ENCODE assay signal across 16 cellular contexts in the genomic region with DNA sequence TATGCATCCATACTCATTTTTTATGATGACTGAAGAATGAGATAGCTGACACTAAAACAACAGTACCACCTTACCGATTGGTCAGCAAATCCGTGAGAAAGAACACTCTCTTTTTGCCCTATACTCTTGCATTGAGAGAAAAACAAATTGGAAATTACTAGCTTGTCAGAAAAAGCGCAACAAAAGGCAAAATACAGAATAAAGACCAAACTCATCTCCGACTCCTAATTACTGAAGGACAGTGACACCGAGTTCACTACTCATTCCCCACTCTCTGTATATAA. TPM values are rescaled to one million over a fixed set of nuclear protein-coding genes. Genes with fewer than 3 reads are reported as not detected.
DNase-seq lines count a peak whose midpoint lies in the region; ATAC-seq and TF ChIP-seq lines count a peak whose summit lies in the region.
"Had no signal": no experiment of that assay in that cellular context is flagged by ENCODE, and none has a peak within 500 bp of the region (broad histone marks: within the 10 kb centered on the region; RNA-seq: fewer than 3 reads in every experiment).

No MANE protein-coding gene starts in this region.

- H3K4me3 ChIP-seq in breast epithelium = peak overlapping the region in 1 of 3 donors; percentile 38

- POLR2A ChIA-PET in MCF 10A (lab: Yijun Ruan, JAX) (interaction anchor here (0.9 to 3.1 kb wide), 3 partner anchors 79 to 362 kb away, joined by 3 to 18 read pairs (median 3); partner anchors contain the start of gene RANBP9), activated B cell treated with CpG ODN at 0.5 μM for 24 hours (lab: Charles Lee) (interaction anchor here (0.5 kb wide), 1 partner anchor 1802 kb away, joined by 3 read pairs; no protein-coding TSS in a partner anchor)

- no TSS peak for BruUV-seq in MCF 10A (replicated peaks; lab: Mats Ljungman, UMichigan)

- CTCF ChIA-PET in MCF 10A (lab: Yijun Ruan, JAX) = interaction anchor here (0.7 to 1.5 kb wide), 5 partner anchors 96 to 255 kb away, joined by 3 to 4 read pairs (median 4); partner anchors contain the start of gene SIRT5
- CTCF ChIA-PET in activated B cell treated with CpG ODN at 0.5 μM for 24 hours (lab: Charles Lee) = interaction anchor here (2.7 kb wide), 1 partner anchor 17 kb away, joined by 8 read pairs; no protein-coding TSS in a partner anchor

- H3K4me1 Mint-ChIP-seq in MCF 10A (ENCODE audit: insufficient read depth, unreplicated experiment) (peaks cover 35% of the 10 kb centered on the region), activated B cell treated with CpG ODN at 0.5 μM for 24 hours (peaks cover 34% of the 10 kb centered on the region), memory B cell (peaks cover 32% of the 10 kb centered on the region), type B pancreatic cell (ENCODE audit: unreplicated experiment) (peaks cover 37% of the 10 kb centered on the region)

- DNase-seq in breast epithelium (ENCODE audit: low spot score in 2 of 2) (no peak), MCF 10A (ENCODE audit: unreplicated experiment) (no peak), activated B cell treated with CpG ODN at 0.5 μM for 24 hours (no peak), memory B cell (ENCODE audit: low spot score in 2 of 2) (no peak), type B pancreatic cell (ENCODE audit: extremely low spot score, unreplicated experiment) (no peak), D341Med (ENCODE audit: low spot score) (no peak), NCI-H2227 treated with DMSO at 0.1 percent for 48 hours (lab: John Stamatoyannopoulos, UW) (no peak)
- DNase-seq: cortex of kidney; DMS 273 treated with DMSO at 0.1 percent for 48 hours; Kasumi-1; mesenchymal stem cell; SJCRH30; stimulated activated CD4-positive, alpha-beta T cell treated with anti-CD3 and anti-CD28 coated beads, Interleukin-15, amount 100 ng/mL, for 24 hours had no signal

- peaks cover 0 to 8% of the 10 kb centered on the region in 2 donors for H3K4me1 ChIP-seq in breast epithelium
- H3K4me1 ChIP-seq: SJCRH30 had no signal

- intact Hi-C loops in breast epithelium (cut with DNase I; ENCODE audit: low total_unique reads) = loop anchor here (5.0 kb wide), 1 partner anchor 1605 kb away; no protein-coding TSS in a partner anchor
- intact Hi-C loops in MCF 10A (cut with micrococcal nuclease) = no loop called here
- intact Hi-C loops in activated B cell treated with CpG ODN at 0.5 μM for 24 hours (cut with micrococcal nuclease) = loop anchor here (5.0 to 10.0 kb wide), 3 partner anchors 265 to 1512 kb away; partner anchors contain the start of gene JARID2

- TF ChIP-seq CTCF in breast epithelium (IDR thresholded peaks at IDR 0.05) = no peak
- no peak for TF ChIP-seq CTCF in MCF 10A (IDR thresholded peaks at IDR 0.05; ENCODE audit: unreplicated experiment)
- no peak for TF ChIP-seq CTCF in activated B cell treated with CpG ODN at 0.5 μM for 24 hours (IDR thresholded peaks at IDR 0.05)
- no peak for TF ChIP-seq CTCF in type B pancreatic cell (conservative IDR thresholded peaks at IDR 0.05)

- H3K36me3 ChIP-seq in breast epithelium = no peaks in the 10 kb centered on the region
- H3K36me3 ChIP-seq: ovary, SJCRH30, thoracic aorta had no signal

- H3K27me3 Mint-ChIP-seq in MCF 10A (ENCODE audit: insufficient read depth, unreplicated experiment) = no peaks in the 10 kb centered on the region
- no peaks in the 10 kb centered on the region for H3K27me3 Mint-ChIP-seq in activated B cell treated with CpG ODN at 0.5 μM for 24 hours
- no peaks in the 10 kb centered on the region for H3K27me3 Mint-ChIP-seq in memory B cell
- no peaks in the 10 kb centered on the region for H3K27me3 Mint-ChIP-seq in type B pancreatic cell

- peaks cover 5% of the 10 kb centered on the region for H3K36me3 Mint-ChIP-seq in MCF 10A (ENCODE audit: insufficient read depth, unreplicated experiment)
- H3K36me3 Mint-ChIP-seq in activated B cell treated with CpG ODN at 0.5 μM for 24 hours (ENCODE audit: low read depth) = peaks cover 6% of the 10 kb centered on the region
- H3K36me3 Mint-ChIP-seq in memory B cell = peaks cover 2% of the 10 kb centered on the region
- peaks cover 14% of the 10 kb centered on the region for H3K36me3 Mint-ChIP-seq in type B pancreatic cell

- H3K27ac Mint-ChIP-seq in MCF 10A (ENCODE audit: low read depth, unreplicated experiment) (no peak overlapping the region), activated B cell treated with CpG ODN at 0.5 μM for 24 hours (no peak overlapping the region), memory B cell (peak overlapping the region; percentile 67), type B pancreatic cell (no peak overlapping the region)

- H3K9me3 Mint-ChIP-seq in MCF 10A (ENCODE audit: unreplicated experiment) = no peaks in the 10 kb centered on the region
- no peaks in the 10 kb centered on the region for H3K9me3 Mint-ChIP-seq in activated B cell treated with CpG ODN at 0.5 μM for 24 hours
- no peaks in the 10 kb centered on the region for H3K9me3 Mint-ChIP-seq in memory B cell
- H3K9me3 Mint-ChIP-seq in type B pancreatic cell = no peaks in the 10 kb centered on the region

- TF ChIP-seq POLR2A in breast epithelium (IDR thresholded peaks at IDR 0.05) = no peak

- H3K9me3 ChIP-seq in breast epithelium = no peaks in the 10 kb centered on the region
- H3K9me3 ChIP-seq: ovary, SJCRH30, thoracic aorta had no signal

- H3K4me3 Mint-ChIP-seq in MCF 10A (ENCODE audit: unreplicated experiment) (no peak overlapping the region), activated B cell treated with CpG ODN at 0.5 μM for 24 hours (peak overlapping the region; percentile 91), memory B cell (peak overlapping the region; percentile 32), type B pancreatic cell (peak overlapping the region; percentile 97)

- no peaks in the 10 kb centered on the region for H3K27me3 ChIP-seq in breast epithelium
- H3K27me3 ChIP-seq: ovary, SJCRH30 had no signal

- no peak for ATAC-seq in activated B cell treated with CpG ODN at 0.5 μM for 24 hours (ENCODE audit: low read depth)
- no peak for ATAC-seq in memory B cell (ENCODE audit: low read depth)
- no peak for ATAC-seq in HG03378 (IDR thresholded peaks at IDR 0.05; ENCODE audit: unreplicated experiment)

- H3K27ac ChIP-seq in breast epithelium = peak overlapping the region; percentile 74 to 78
- H3K27ac ChIP-seq: ovary, SJCRH30, thoracic aorta had no signal

RNA-seq across cellular contexts. Expression of gene MCUR1, which starts 2.1 kb away (rescaled TPM):
- 10 to 100 TPM; 12.8 to 14.9 (median 14.1) TPM for total RNA-seq in breast epithelium
- total RNA-seq in MCF 10A (2022) = 26.8 and 30.4 TPM in 2 replicates
- total RNA-seq in activated B cell treated with CpG ODN at 0.5 μM for 24 hours = 13.6 and 14.1 TPM in 2 replicates
- 25.3 and 31.6 TPM in 2 replicates for total RNA-seq in type B pancreatic cell (ENCODE audit: low replicate concordance)
